In the genomic region with DNA sequence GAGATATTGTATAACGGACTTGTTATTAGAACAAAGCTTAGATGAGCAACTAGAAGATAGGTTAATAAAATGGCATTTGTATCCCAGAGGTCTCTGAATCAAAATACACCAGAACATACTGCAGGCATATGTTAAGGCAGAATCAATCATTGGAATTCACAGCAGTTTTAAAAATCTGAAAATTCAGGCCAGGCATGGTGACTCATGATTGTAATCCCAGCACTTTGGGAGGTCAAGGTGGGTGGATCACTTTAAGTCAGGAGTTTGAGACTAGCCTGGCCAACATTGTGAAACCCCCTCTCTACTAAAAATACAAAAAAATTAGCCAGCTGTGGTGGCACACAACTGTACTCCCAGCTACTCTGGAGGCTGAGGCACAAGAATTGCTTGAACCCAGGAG, we compare ENCODE assay signal across 1 cellular context.
TF ChIP-seq lines count a peak whose summit lies in the region.

No MANE protein-coding gene starts in this region.

TF ChIP-seq in GM23338, 12 proteins besides CTCF, POLR2A, EP300 and RAD21 (continued from another document):
- TF ChIP-seq, protein P1, sequence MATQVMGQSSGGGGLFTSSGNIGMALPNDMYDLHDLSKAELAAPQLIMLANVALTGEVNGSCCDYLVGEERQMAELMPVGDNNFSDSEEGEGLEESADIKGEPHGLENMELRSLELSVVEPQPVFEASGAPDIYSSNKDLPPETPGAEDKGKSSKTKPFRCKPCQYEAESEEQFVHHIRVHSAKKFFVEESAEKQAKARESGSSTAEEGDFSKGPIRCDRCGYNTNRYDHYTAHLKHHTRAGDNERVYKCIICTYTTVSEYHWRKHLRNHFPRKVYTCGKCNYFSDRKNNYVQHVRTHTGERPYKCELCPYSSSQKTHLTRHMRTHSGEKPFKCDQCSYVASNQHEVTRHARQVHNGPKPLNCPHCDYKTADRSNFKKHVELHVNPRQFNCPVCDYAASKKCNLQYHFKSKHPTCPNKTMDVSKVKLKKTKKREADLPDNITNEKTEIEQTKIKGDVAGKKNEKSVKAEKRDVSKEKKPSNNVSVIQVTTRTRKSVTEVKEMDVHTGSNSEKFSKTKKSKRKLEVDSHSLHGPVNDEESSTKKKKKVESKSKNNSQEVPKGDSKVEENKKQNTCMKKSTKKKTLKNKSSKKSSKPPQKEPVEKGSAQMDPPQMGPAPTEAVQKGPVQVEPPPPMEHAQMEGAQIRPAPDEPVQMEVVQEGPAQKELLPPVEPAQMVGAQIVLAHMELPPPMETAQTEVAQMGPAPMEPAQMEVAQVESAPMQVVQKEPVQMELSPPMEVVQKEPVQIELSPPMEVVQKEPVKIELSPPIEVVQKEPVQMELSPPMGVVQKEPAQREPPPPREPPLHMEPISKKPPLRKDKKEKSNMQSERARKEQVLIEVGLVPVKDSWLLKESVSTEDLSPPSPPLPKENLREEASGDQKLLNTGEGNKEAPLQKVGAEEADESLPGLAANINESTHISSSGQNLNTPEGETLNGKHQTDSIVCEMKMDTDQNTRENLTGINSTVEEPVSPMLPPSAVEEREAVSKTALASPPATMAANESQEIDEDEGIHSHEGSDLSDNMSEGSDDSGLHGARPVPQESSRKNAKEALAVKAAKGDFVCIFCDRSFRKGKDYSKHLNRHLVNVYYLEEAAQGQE (IDR thresholded peaks at IDR 0.05; ENCODE audit: unreplicated experiment): no peak
- no peak for TF ChIP-seq ETS1 (IDR thresholded peaks at IDR 0.05)
